In the genomic region with DNA sequence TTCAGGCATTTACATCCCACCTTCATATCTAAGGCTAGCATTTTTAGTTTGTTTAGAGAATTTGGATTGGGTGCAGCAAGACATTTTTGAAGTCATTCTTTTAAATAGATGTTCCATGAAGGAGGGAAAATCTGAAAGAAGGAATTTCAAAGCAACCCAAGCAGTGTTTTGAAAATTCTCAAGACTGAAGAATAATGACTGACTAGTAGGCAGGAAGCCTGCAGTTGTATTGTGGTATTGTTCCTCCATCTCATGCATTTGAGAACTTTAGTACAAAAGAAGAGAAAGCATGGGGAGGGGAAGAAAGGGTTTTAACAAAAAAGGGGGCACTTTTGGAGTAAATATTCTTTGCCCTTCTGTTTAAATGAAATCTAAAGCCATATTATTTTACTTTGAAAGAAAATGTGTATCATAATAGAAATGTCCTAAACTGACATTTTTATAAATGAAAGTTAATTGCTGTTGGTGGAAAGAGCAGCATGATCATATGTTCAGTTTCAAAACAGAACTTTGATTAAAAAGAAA, we compare ENCODE assay signal across 17 cellular contexts. TPM values are rescaled to one million over a fixed set of nuclear protein-coding genes. Genes with fewer than 3 reads are reported as not detected.
DNase-seq lines count a peak whose midpoint lies in the region; ATAC-seq and TF ChIP-seq lines count a peak whose summit lies in the region.
"Had no signal": no experiment of that assay in that cellular context is flagged by ENCODE, and none has a peak within 500 bp of the region (broad histone marks: within the 10 kb centered on the region; RNA-seq: fewer than 3 reads in every experiment).

No MANE protein-coding gene starts in this region.

- H3K27me3 ChIP-seq in BLaER1 treated with 17β-estradiol and CSF1 and Interleukin-3, amounts not matched to agents 10 nM and 100 nM, result no peaks in the 10 kb centered on the region
- H3K27me3 ChIP-seq in mammary epithelial cell (ENCODE audit: insufficient read depth, low read length), result no peaks in the 10 kb centered on the region
- H3K27me3 ChIP-seq: colonic mucosa, hepatocyte, vagina had no signal

- H2AFZ ChIP-seq in mammary epithelial cell (ENCODE audit: low read depth, low read length), result no peak overlapping the region
- H2AFZ ChIP-seq: hepatocyte had no signal

- H3K4me3 ChIP-seq in BLaER1 treated with 17β-estradiol and CSF1 and Interleukin-3, amounts not matched to agents 10 nM and 100 nM, result no peak overlapping the region
- H3K4me3 ChIP-seq in GM08714 (ENCODE audit: low read length) (peak overlapping the region; percentile 2; the same call in 1 of the 2 replicates), mammary epithelial cell (replicated peaks in 1 of 3; ENCODE audit: insufficient read depth in 1 of 3, low read depth in 2 of 3, low read length in 3 of 3) (no peak overlapping the region)
- H3K4me3 ChIP-seq: colonic mucosa, hepatocyte, vagina had no signal

- BruUV-seq in mammary epithelial cell (replicated peaks; lab: Mats Ljungman, UMichigan), result no TSS peak

- H3K27me3 Mint-ChIP-seq in T-helper 17 cell (no peaks in the 10 kb centered on the region), endothelial cell (ENCODE audit: unreplicated experiment) (no peaks in the 10 kb centered on the region)

- peaks cover 16 to 100% (median 95%) of the 10 kb centered on the region in 11 experiments; a peak in 21 of 22 replicates for H4K20me1 ChIP-seq in BLaER1 treated with 17β-estradiol and CSF1 and Interleukin-3, amounts not matched to agents 10 nM and 100 nM
- no peaks in the 10 kb centered on the region for H4K20me1 ChIP-seq in mammary epithelial cell (ENCODE audit: insufficient read depth, low read length)

- H3K9me3 ChIP-seq in BLaER1 treated with 17β-estradiol and CSF1 and Interleukin-3, amounts not matched to agents 10 nM and 100 nM (replicated peaks in 1 of 11), result no peaks in the 10 kb centered on the region
- no peaks in the 10 kb centered on the region for H3K9me3 ChIP-seq in T-helper 17 cell (ENCODE audit: control insufficient read depth, low read length, poor library complexity, severe bottlenecking)
- no peaks in the 10 kb centered on the region for H3K9me3 ChIP-seq in mammary epithelial cell (replicated peaks; ENCODE audit: insufficient read depth, low read length)
- H3K9me3 ChIP-seq: colonic mucosa, vagina had no signal

- dilution Hi-C loops in mammary epithelial cell (cut with HindIII; ENCODE audit: low sequenced_read_pairs), result loop anchor here (5.0 kb wide), 1 partner anchor 111 kb away; no protein-coding TSS in a partner anchor

- H3K4me2 ChIP-seq in BLaER1 treated with 17β-estradiol and CSF1 and Interleukin-3, amounts not matched to agents 10 nM and 100 nM, result peak overlapping the region in 10 of 11 experiments; percentile 6 to 43 (median 21); a peak in 12 of 22 replicates
- no peak overlapping the region for H3K4me2 ChIP-seq in mammary epithelial cell (ENCODE audit: insufficient read depth, low read depth, low read length)
- H3K4me2 ChIP-seq: hepatocyte had no signal

- no peaks in the 10 kb centered on the region for H3K9me3 Mint-ChIP-seq in endothelial cell (ENCODE audit: unreplicated experiment)
- H3K9me3 Mint-ChIP-seq: nephron progenitor cell had no signal

- ATAC-seq in T-helper 17 cell, result no peak
- ATAC-seq: left colon had no signal

- no peak for TF ChIP-seq CTCF in endothelial cell (IDR thresholded peaks at IDR 0.05; ENCODE audit: unreplicated experiment)
- no peak for TF ChIP-seq CTCF in mammary epithelial cell (conservative IDR thresholded peaks at IDR 0.05 in 1 of 2, IDR thresholded peaks at IDR 0.05 in 1 of 2; ENCODE audit: extremely low read depth in 1 of 2, insufficient read depth in 1 of 2, low read depth in 1 of 2, low read length in 2 of 2)

- peaks cover 10 to 39% (median 18%) of the 10 kb centered on the region in 11 experiments; a peak in 17 of 22 replicates for H3K36me3 ChIP-seq in BLaER1 treated with 17β-estradiol and CSF1 and Interleukin-3, amounts not matched to agents 10 nM and 100 nM
- H3K36me3 ChIP-seq in mammary epithelial cell (ENCODE audit: insufficient read depth, low read length), result no peaks in the 10 kb centered on the region
- H3K36me3 ChIP-seq: colonic mucosa, vagina had no signal

- H3K4me1 Mint-ChIP-seq in T-helper 17 cell, result peaks cover 40% of the 10 kb centered on the region
- peaks cover 32% of the 10 kb centered on the region for H3K4me1 Mint-ChIP-seq in endothelial cell (ENCODE audit: unreplicated experiment)

- peak overlapping the region; percentile 19 for H3K4me3 Mint-ChIP-seq in T-helper 17 cell
- H3K4me3 Mint-ChIP-seq in endothelial cell (ENCODE audit: unreplicated experiment), result no peak overlapping the region
- H3K4me3 Mint-ChIP-seq: nephron progenitor cell had no signal

- H3K79me2 ChIP-seq in mammary epithelial cell (ENCODE audit: insufficient read depth, low read length), result peaks cover 94% of the 10 kb centered on the region

- H3K4me1 ChIP-seq in BLaER1 treated with 17β-estradiol and CSF1 and Interleukin-3, amounts not matched to agents 10 nM and 100 nM, result peaks cover 19 to 55% (median 32%) of the 10 kb centered on the region in 10 experiments
- H3K4me1 ChIP-seq in mammary epithelial cell (ENCODE audit: insufficient read depth, low read length), result peaks cover 3% of the 10 kb centered on the region
- H3K4me1 ChIP-seq: colonic mucosa had no signal

- CTCF ChIA-PET in mammary epithelial cell (lab: Charles Lee; ENCODE audit: low non-redundant PET), result no interaction called here

- H3K27ac Mint-ChIP-seq in T-helper 17 cell, result peak overlapping the region; percentile 65
- peak overlapping the region; percentile 77 for H3K27ac Mint-ChIP-seq in endothelial cell (ENCODE audit: unreplicated experiment)
- H3K27ac Mint-ChIP-seq: nephron progenitor cell had no signal

- DNase-seq in T-helper 17 cell (no peak), endothelial cell (ENCODE audit: low spot score) (no peak), NCI-H1694 treated with DMSO at 0.1 percent for 48 hours (lab: John Stamatoyannopoulos, UW) (no peak), HPDE6-E6E7 (ENCODE audit: extremely low spot score) (no peak), mammary epithelial cell (no peak), SHP77 treated with DMSO at 0.1 percent for 48 hours (lab: John Stamatoyannopoulos, UW) (no peak)
- DNase-seq: aorta; colonic mucosa; left colon; NCI-H510A treated with DMSO at 0.1 percent for 48 hours; nephron progenitor cell; stimulated activated naive CD4-positive, alpha-beta T cell treated with Interleukin-2 at 50 U/mL for 16 hours; T-helper 9 cell had no signal

- in situ Hi-C loops in mammary epithelial cell (cut with MboI; ENCODE audit: low sequenced_read_pairs in 2 of 2), result no loop called here

- intact Hi-C loops in mammary epithelial cell (cut with micrococcal nuclease), result no loop called here

- H3K27ac ChIP-seq in BLaER1 treated with 17β-estradiol and CSF1 and Interleukin-3, amounts not matched to agents 10 nM and 100 nM, result no peak overlapping the region
- no peak overlapping the region for H3K27ac ChIP-seq in mammary epithelial cell (ENCODE audit: insufficient read depth, low read depth, low read length)
- H3K27ac ChIP-seq: colonic mucosa, hepatocyte, vagina had no signal

- no peak overlapping the region for H3K9ac ChIP-seq in BLaER1 treated with 17β-estradiol and CSF1 and Interleukin-3, amounts not matched to agents 10 nM and 100 nM
- no peak overlapping the region for H3K9ac ChIP-seq in mammary epithelial cell (ENCODE audit: insufficient read depth, low read length)

- H3K36me3 Mint-ChIP-seq in T-helper 17 cell (ENCODE audit: low read depth) (no peaks in the 10 kb centered on the region), endothelial cell (ENCODE audit: low read depth, unreplicated experiment) (no peaks in the 10 kb centered on the region)

RNA-seq across cellular contexts. Expression of a gene that starts 6.6 kb away (rescaled TPM):
- 10 to 100 TPM; 55.4 to 58.2 TPM for total RNA-seq in T-helper 17 cell
- 54.8 TPM for total RNA-seq in endothelial cell (ENCODE audit: unreplicated experiment)
- total RNA-seq in mammary epithelial cell, result 10 to 100 TPM; 26.7 to 29.6 TPM
- 15.5 TPM for polyA plus RNA-seq in mammary epithelial cell
- polyA minus RNA-seq in mammary epithelial cell, result 39.6 TPM
